ENCODE assay signal across 8 cellular contexts in genomic region chr14:69242311-69243224, GRCh38. TPM values are rescaled to one million over a fixed set of nuclear protein-coding genes. Genes with fewer than 3 reads are reported as not detected.
DNase-seq lines count a peak whose midpoint lies in the region; ATAC-seq and TF ChIP-seq lines count a peak whose summit lies in the region.

No MANE protein-coding gene starts in this region.

- H4K20me1 ChIP-seq in Karpas-422 (ENCODE audit: insufficient read depth, low read depth, low read length): 0 out of 2 replicates have a peak, but pooled peaks cover 5% of the 10 kb centered on the region

- TF ChIP-seq CTCF in RWPE2 (IDR thresholded peaks at IDR 0.05; ENCODE audit: poor library complexity, severe bottlenecking) (peak; percentile 91), ascending aorta (IDR thresholded peaks at IDR 0.05) (peak; percentile 84 to 88 (median 86))

- peak; percentile 61 for DNase-seq in Daoy (ENCODE audit: low read depth)
- DNase-seq in Karpas-422: peak; percentile 89
- DNase-seq in RWPE2 (ENCODE audit: low spot score): no peak
- peak in 1 of 2 donors; percentile 85 for DNase-seq in ascending aorta (ENCODE audit: low spot score in 2 of 2)
- peak in 2 of 3 donors; percentile 44 to 46 for DNase-seq in right cardiac atrium
- DNase-seq in sciatic nerve (ENCODE audit: low spot score): peak; percentile 77

- 51% methylated on average over 10 of the region's 10 CpGs for WGBS in right cardiac atrium

- ATAC-seq in RWPE2 (ENCODE audit: low read depth): peak; percentile 73; the same call in 1 of the 3 replicates
- peak; percentile 65 to 80 for ATAC-seq in right cardiac atrium
- ATAC-seq in sciatic nerve: peak; percentile 86
- ATAC-seq in HG03139 (IDR thresholded peaks at IDR 0.05; ENCODE audit: unreplicated experiment): no peak
- ATAC-seq in GM21825 (IDR thresholded peaks at IDR 0.05; ENCODE audit: unreplicated experiment): no peak

- no peak overlapping the region for H3K4me2 ChIP-seq in Karpas-422 (ENCODE audit: low read depth, low read length, poor library complexity, severe bottlenecking)

- intact Hi-C loops in ascending aorta (cut with DNase I): loop anchor here (1.0 to 2.0 kb wide), 4 partner anchors 18 to 218 kb away; partner anchors contain the start of gene GALNT16
- intact Hi-C loops in right cardiac atrium (cut with DNase I): loop anchor here (5.0 to 10.0 kb wide), 6 partner anchors 102 to 220 kb away; no protein-coding TSS in a partner anchor
- intact Hi-C loops in sciatic nerve (cut with DNase I): loop anchor here (10.0 kb wide), 1 partner anchor 222 kb away; no protein-coding TSS in a partner anchor

- no peak overlapping the region for H3K9ac ChIP-seq in Karpas-422 (ENCODE audit: low read length)

- no peaks in the 10 kb centered on the region for H3K27me3 ChIP-seq in Karpas-422 (ENCODE audit: low read length)
- H3K27me3 ChIP-seq in RWPE2 (ENCODE audit: insufficient read depth, poor library complexity, severe bottlenecking): no peaks in the 10 kb centered on the region
- no peaks in the 10 kb centered on the region for H3K27me3 ChIP-seq in ascending aorta
- H3K27me3 ChIP-seq in right cardiac atrium (ENCODE audit: control insufficient read depth, insufficient read depth): no peaks in the 10 kb centered on the region

- no peaks in the 10 kb centered on the region for H3K9me2 ChIP-seq in Karpas-422 (replicated peaks; ENCODE audit: insufficient read depth, low read length)

- H3K4me3 ChIP-seq in Karpas-422 (ENCODE audit: low read length) (no peak overlapping the region), RWPE2 (ENCODE audit: severe bottlenecking) (no peak overlapping the region), ascending aorta (peak overlapping the region in 1 of 2 donors; percentile 50), right cardiac atrium (ENCODE audit: low read length) (no peak overlapping the region)

- H3K36me3 ChIP-seq in Karpas-422 (ENCODE audit: insufficient read depth, low read length): no peaks in the 10 kb centered on the region
- peaks cover 32% of the 10 kb centered on the region for H3K36me3 ChIP-seq in RWPE2 (ENCODE audit: low read depth)
- H3K36me3 ChIP-seq in ascending aorta: peaks cover 25 to 37% of the 10 kb centered on the region in 2 donors

- H2AFZ ChIP-seq in Karpas-422 (ENCODE audit: low read length): no peak overlapping the region

- H3K27ac ChIP-seq in Karpas-422 (ENCODE audit: low read length) (no peak overlapping the region), RWPE2 (ENCODE audit: poor library complexity, severe bottlenecking) (no peak overlapping the region), ascending aorta (peak overlapping the region; percentile 15 to 66), right cardiac atrium (ENCODE audit: low read length) (no peak overlapping the region)

- no peaks in the 10 kb centered on the region for H3K9me3 ChIP-seq in Karpas-422 (ENCODE audit: low read length)
- H3K9me3 ChIP-seq in RWPE2 (ENCODE audit: severe bottlenecking): no peaks in the 10 kb centered on the region
- H3K9me3 ChIP-seq in ascending aorta: no peaks in the 10 kb centered on the region
- no peaks in the 10 kb centered on the region for H3K9me3 ChIP-seq in right cardiac atrium (ENCODE audit: control insufficient read depth, low read length)

- no peaks in the 10 kb centered on the region for H3K79me2 ChIP-seq in Karpas-422 (ENCODE audit: low read length)

- H3K4me1 ChIP-seq in Karpas-422 (ENCODE audit: low read length) (peaks cover 6% of the 10 kb centered on the region), RWPE2 (ENCODE audit: insufficient read depth, poor library complexity, severe bottlenecking) (no peaks in the 10 kb centered on the region), ascending aorta (no peaks in the 10 kb centered on the region), right cardiac atrium (ENCODE audit: control insufficient read depth, insufficient read depth, low read length) (no peaks in the 10 kb centered on the region)

RNA-seq across cellular contexts. Expression of gene GALNT16, which starts 17.4 kb away (rescaled TPM):
- 1.2 and 1.7 TPM in 2 replicates for total RNA-seq in Daoy (2014; rRNA removed; shearing (Covaris generic))
- total RNA-seq in Karpas-422 (2014; rRNA removed; shearing (Covaris generic); ENCODE audit: low replicate concordance): 0.15 TPM in 1 of 2 replicates, not detected in the other
- total RNA-seq in ascending aorta (38.0 TPM), right cardiac atrium (10 to 100 TPM; 24.3 to 50.9 (median 34.0) TPM), sciatic nerve (8.1 TPM)
- 33.2 TPM for polyA plus RNA-seq in right cardiac atrium

RNA-seq across cellular contexts. Expression of gene EXD2, which starts 51.3 kb away (rescaled TPM):
- 19.3 and 26.8 TPM in 2 replicates for total RNA-seq in Daoy (2014; rRNA removed; shearing (Covaris generic))
- 12.6 and 21.3 TPM in 2 replicates for total RNA-seq in Karpas-422 (2014; rRNA removed; shearing (Covaris generic); ENCODE audit: low replicate concordance)
- total RNA-seq in ascending aorta (17.2 TPM), right cardiac atrium (10 to 100 TPM; 18.0 to 22.1 (median 19.2) TPM), sciatic nerve (30.0 TPM)
- 12.0 TPM for polyA plus RNA-seq in right cardiac atrium

Comparison
In these comparisons a context has a peak if more than half of its experiments do, and no peak if none do; other contexts are left out.
1. H3K27ac ChIP-seq: peak in ascending aorta (2 of 2); none in Karpas-422 (single experiment), RWPE2 (single experiment) and right cardiac atrium (single experiment).
2. ATAC-seq: peak in RWPE2 (single experiment), right cardiac atrium (2 of 2) and sciatic nerve (single experiment); none in HG03139 (single experiment) and GM21825 (single experiment).